ENCODE assay signal across 9 cellular contexts in the genomic region with DNA sequence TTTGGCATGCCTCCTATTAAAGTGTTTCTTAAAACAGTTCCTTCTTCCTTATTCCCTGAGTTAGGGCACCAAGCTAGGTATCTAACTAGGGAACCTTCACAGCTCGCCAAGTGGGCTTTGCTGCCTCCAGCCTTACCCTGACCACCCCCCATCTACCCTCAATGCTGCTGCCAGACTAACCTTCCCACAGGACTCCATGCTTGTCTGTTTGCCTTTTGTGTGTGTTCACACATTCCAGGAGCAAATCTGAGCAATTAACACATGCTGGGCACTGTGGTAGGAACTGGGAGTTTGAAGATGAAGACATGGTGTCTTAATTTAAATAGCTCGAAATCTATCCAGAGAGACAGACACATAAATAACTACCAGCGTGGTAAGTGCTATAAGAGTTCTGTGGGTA.
"Had no signal": no experiment of that assay in that cellular context is flagged by ENCODE, and none has a peak within 500 bp of the region (broad histone marks: within the 10 kb centered on the region; RNA-seq: fewer than 3 reads in every experiment).

No MANE protein-coding gene starts in this region.

- H3K36me3 Mint-ChIP-seq: IgD-negative memory B cell had no signal

- H3K4me3 ChIP-seq: GM23248, HAP-1 had no signal

- H3K9ac ChIP-seq: GM23248 had no signal

- H3K27me3 Mint-ChIP-seq: IgD-negative memory B cell had no signal

- H3K4me1 ChIP-seq: HAP-1 had no signal

- ATAC-seq: HCT116, HepG2 had no signal

- H3K27ac ChIP-seq: GM23248, HL-60 had no signal

- H3K4me1 Mint-ChIP-seq: IgD-negative memory B cell had no signal

- H3K27ac Mint-ChIP-seq: HFFc6 had no signal

- H2AFZ ChIP-seq: GM23248 had no signal

- H3K9me3 ChIP-seq: HAP-1 had no signal

- DNase-seq: GM23248, GOT3, H7, HFFc6 had no signal

- H3K36me3 ChIP-seq: HAP-1 had no signal

- H3K4me3 Mint-ChIP-seq: HFFc6, IgD-negative memory B cell had no signal
